Comparison of ENCODE assay signal across 1 cellular context in the genomic region with DNA sequence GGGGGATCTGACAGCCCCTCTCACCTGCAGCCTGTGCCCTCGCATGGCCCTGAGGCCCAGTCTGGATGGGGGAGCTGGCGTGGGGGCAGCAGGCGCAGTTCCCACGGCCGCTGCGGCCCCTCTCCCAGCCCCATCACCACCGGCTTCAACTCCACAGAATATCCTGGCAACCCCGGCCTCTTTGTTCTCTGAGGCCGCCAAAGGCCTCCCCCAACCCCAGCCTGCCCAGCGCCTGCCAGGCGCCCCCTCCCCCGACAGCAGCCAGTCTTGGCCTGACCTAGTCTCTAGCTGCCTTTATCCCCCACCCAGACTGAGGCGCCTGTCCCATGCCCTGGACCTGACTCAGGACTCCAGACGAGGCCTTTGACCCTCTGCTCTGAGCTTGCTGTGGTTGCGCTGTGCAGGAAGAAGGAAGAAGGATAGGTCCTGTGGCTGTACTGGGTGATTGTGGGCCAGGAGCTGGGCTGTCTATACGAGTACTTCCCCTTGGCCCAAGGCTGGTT.
TF ChIP-seq lines count a peak whose summit lies in the region.

No MANE protein-coding gene starts in this region.

TF ChIP-seq in GM23338, 12 proteins besides CTCF, POLR2A, EP300 and RAD21 (continued from another document):
- TF ChIP-seq POLR2AphosphoS5 (IDR thresholded peaks at IDR 0.05; ENCODE audit: low read depth): 0 out of 2 replicates have a peak, but pooled peaks have one; percentile 39
